10 cellular contexts compared by ENCODE assay signal in genomic region chr20:10357974-10358373, GRCh38.
DNase-seq lines count a peak whose midpoint lies in the region; ATAC-seq and TF ChIP-seq lines count a peak whose summit lies in the region.
"Had no signal": no experiment of that assay in that cellular context is flagged by ENCODE, and none has a peak within 500 bp of the region (broad histone marks: within the 10 kb centered on the region; RNA-seq: fewer than 3 reads in every experiment).

No MANE protein-coding gene starts in this region.

- H3K4me3 ChIP-seq in BE2C (ENCODE audit: low read depth, low read length) = no peak overlapping the region
- no peak overlapping the region for H3K4me3 ChIP-seq in IMR-90 (ENCODE audit: insufficient read depth, low read depth, low read length)
- no peak overlapping the region for H3K4me3 ChIP-seq in WI38 (ENCODE audit: low read depth, low read length)

- POLR2A ChIA-PET in IMR-90 (lab: Charles Lee; ENCODE audit: unreplicated experiment) = no interaction called here
- POLR2A ChIA-PET in GM10248 (lab: Yijun Ruan, JAX) = no interaction called here

- no peaks in the 10 kb centered on the region for H3K9me3 Mint-ChIP-seq in activated T-cell treated with anti-CD3 and anti-CD28 coated beads, Interleukin-2, amount 50 U/mL, for 4 hours

- H3K9me1 ChIP-seq in IMR-90 (ENCODE audit: insufficient read depth, low read length) = no peaks in the 10 kb centered on the region

- H3K36me3 ChIP-seq in BE2C = no peaks in the 10 kb centered on the region
- H3K36me3 ChIP-seq in IMR-90 (ENCODE audit: control insufficient read depth, insufficient read depth, low read length) = no peaks in the 10 kb centered on the region

- no peak overlapping the region for H4K5ac ChIP-seq in IMR-90 (ENCODE audit: low read depth, low read length)

- no peak overlapping the region for H3K4me3 Mint-ChIP-seq in activated T-cell treated with anti-CD3 and anti-CD28 coated beads, Interleukin-2, amount 50 U/mL, for 4 hours

- no peaks in the 10 kb centered on the region for H3K27me3 ChIP-seq in BE2C
- no peaks in the 10 kb centered on the region; the same call in 1 of the 2 replicates for H3K27me3 ChIP-seq in IMR-90 (ENCODE audit: control insufficient read depth, insufficient read depth, low read length)

- no peak overlapping the region for H3K9ac ChIP-seq in IMR-90 (ENCODE audit: low read depth, low read length)

- H3K9me3 ChIP-seq in BE2C = no peaks in the 10 kb centered on the region
- no peaks in the 10 kb centered on the region for H3K9me3 ChIP-seq in IMR-90 (ENCODE audit: control insufficient read depth, insufficient read depth, low read length)

- in situ Hi-C loops in IMR-90 (cut with MboI; ENCODE audit: low sequenced_read_pairs) = no loop called here

- no TSS peak for BruUV-seq in IMR-90 (replicated peaks; lab: Mats Ljungman, UMichigan)

- H4K20me1 ChIP-seq in IMR-90 (ENCODE audit: insufficient read depth, low read length) = no peaks in the 10 kb centered on the region

- no peak overlapping the region for H4K91ac ChIP-seq in IMR-90 (ENCODE audit: insufficient read depth, low read depth, low read length)

- no peak overlapping the region for H3K18ac ChIP-seq in IMR-90 (ENCODE audit: low read depth, low read length)

- H3K36me3 Mint-ChIP-seq in activated T-cell treated with anti-CD3 and anti-CD28 coated beads, Interleukin-2, amount 50 U/mL, for 4 hours (ENCODE audit: insufficient read depth) = no peaks in the 10 kb centered on the region

- DNase-seq in BE2C (no peak), IMR-90 (peak; percentile 17), iris pigment epithelial cell (ENCODE audit: low read depth) (peak; percentile 24), hepatic stellate cell (ENCODE audit: low spot score) (no peak), GM10248 (ENCODE audit: extremely low spot score) (no peak), OCI-M2 (lab: John Stamatoyannopoulos, UW; ENCODE audit: unreplicated experiment) (no peak)
- DNase-seq in activated T-cell treated with anti-CD3 and anti-CD28 coated beads, Interleukin-2, amount 50 U/mL, for 4 hours = no peak
- DNase-seq: NK-92 treated with Interleukin-12 subunit alpha and Interleukin-12 subunit beta, amount 100 ng/mL, for 24 hours had no signal

- no peak overlapping the region for H2BK120ac ChIP-seq in IMR-90 (ENCODE audit: low read depth, low read length)

- H4K8ac ChIP-seq in IMR-90 (ENCODE audit: low read depth in 2 of 2, low read length in 2 of 2) = no peak overlapping the region

- H3K79me1 ChIP-seq in IMR-90 (ENCODE audit: low read depth in 1 of 2, low read length in 2 of 2) = no peaks in the 10 kb centered on the region

- peaks cover 6% of the 10 kb centered on the region; the same call in 1 of the 2 replicates for H3K4me1 ChIP-seq in BE2C
- H3K4me1 ChIP-seq in IMR-90 (ENCODE audit: control insufficient read depth, insufficient read depth, low read length) = peaks cover 4% of the 10 kb centered on the region; the same call in 1 of the 2 replicates

- H3K4ac ChIP-seq in IMR-90 (ENCODE audit: low read depth, low read length) = no peak overlapping the region

- no peak for TF ChIP-seq POLR2A in IMR-90 (IDR thresholded peaks at IDR 0.05; ENCODE audit: low read depth, low read length)

- peak; percentile 68 for TF ChIP-seq RAD21 in IMR-90 (IDR thresholded peaks at IDR 0.05; ENCODE audit: low read length)

- TF ChIP-seq CTCF in BE2C (IDR thresholded peaks at IDR 0.05; ENCODE audit: low read depth, low read length) = peak; percentile 51
- peak; percentile 72 for TF ChIP-seq CTCF in IMR-90 (conservative IDR thresholded peaks at IDR 0.05; ENCODE audit: low read depth, low read length)
- peak; percentile 45; the same call in 1 of the 2 replicates for TF ChIP-seq CTCF in WI38 (IDR thresholded peaks at IDR 0.05; ENCODE audit: low read depth, low read length)
- TF ChIP-seq CTCF in GM10248 (IDR thresholded peaks at IDR 0.05; ENCODE audit: control extremely low read depth, extremely low read depth, low read depth, missing control alignments) = no peak

- no peak overlapping the region for H2BK20ac ChIP-seq in IMR-90 (ENCODE audit: low read depth, low read length)

- CTCF ChIA-PET in IMR-90 (lab: Yijun Ruan, JAX) = interaction anchor here (0.6 to 1.3 kb wide), 7 partner anchors 9 to 1369 kb away, joined by 3 to 4 read pairs (median 3); no protein-coding TSS in a partner anchor
- CTCF ChIA-PET in GM10248 (lab: Yijun Ruan, JAX) = interaction anchor here (0.8 kb wide), 1 partner anchor 11 kb away, joined by 3 read pairs; no protein-coding TSS in a partner anchor

- peak; percentile 76 for ATAC-seq in IMR-90 (ENCODE audit: low read depth)
- ATAC-seq in activated T-cell treated with anti-CD3 and anti-CD28 coated beads, Interleukin-2, amount 50 U/mL, for 4 hours = no peak

- no peak overlapping the region for H2BK5ac ChIP-seq in IMR-90 (ENCODE audit: low read depth, low read length, poor library complexity, severe bottlenecking)

- H3K27me3 Mint-ChIP-seq in activated T-cell treated with anti-CD3 and anti-CD28 coated beads, Interleukin-2, amount 50 U/mL, for 4 hours (ENCODE audit: low read depth) = peaks cover 3% of the 10 kb centered on the region

- intact Hi-C loops in IMR-90 (cut with micrococcal nuclease) = loop anchor here (2.0 to 5.0 kb wide), 3 partner anchors 139 to 379 kb away; partner anchors contain the start of gene SNAP25

- peak overlapping the region; percentile 75; the same call in 1 of the 2 replicates for H2AK5ac ChIP-seq in IMR-90 (ENCODE audit: low read depth, low read length)

- peaks cover 4% of the 10 kb centered on the region for H3K4me1 Mint-ChIP-seq in activated T-cell treated with anti-CD3 and anti-CD28 coated beads, Interleukin-2, amount 50 U/mL, for 4 hours (ENCODE audit: low read depth)

- dilution Hi-C loops in IMR-90 (cut with HindIII; ENCODE audit: low sequenced_read_pairs, unreplicated experiment) = no loop called here

- H2BK15ac ChIP-seq in IMR-90 (ENCODE audit: low read depth, low read length) = no peak overlapping the region

- H2AFZ ChIP-seq in IMR-90 (replicated peaks; ENCODE audit: low read length, poor library complexity) = no peak overlapping the region

- no peak overlapping the region for H3K4me2 ChIP-seq in IMR-90 (ENCODE audit: low read depth, low read length)

- no peak overlapping the region for H3K23ac ChIP-seq in IMR-90 (ENCODE audit: low read depth, low read length)

- H2AK9ac ChIP-seq in IMR-90 (replicated peaks; ENCODE audit: low read depth, low read length, poor library complexity) = no peak overlapping the region

- H3K56ac ChIP-seq in IMR-90 (ENCODE audit: extremely low read depth, insufficient read depth, low read length) = no peak overlapping the region

- H3K14ac ChIP-seq in IMR-90 (replicated peaks; ENCODE audit: low read depth, low read length) = no peak overlapping the region

- no peak overlapping the region for H3K27ac ChIP-seq in IMR-90 (ENCODE audit: insufficient read depth, low read length)
- H3K27ac ChIP-seq: epithelial cell of prostate had no signal

TF ChIP-seq in IMR-90, 13 proteins besides CTCF, POLR2A, EP300 and RAD21:
- TF ChIP-seq ELK1 (IDR thresholded peaks at IDR 0.05; ENCODE audit: borderline replicate concordance, low read depth, low read length) (no peak), SMC3 (IDR thresholded peaks at IDR 0.05; ENCODE audit: low read depth, low read length) (peak; percentile 47; the same call in 1 of the 2 replicates), MXI1 (IDR thresholded peaks at IDR 0.05; ENCODE audit: borderline replicate concordance, low read depth, low read length) (no peak)
TF ChIP-seq in IMR-90: peak in this region for 1.

Comparison
In these comparisons a context has a peak if more than half of its experiments do, and no peak if none do; other contexts are left out.
1. DNase-seq: peak in IMR-90 (single experiment) and iris pigment epithelial cell (single experiment); none in BE2C (single experiment), hepatic stellate cell (single experiment), activated T-cell treated with anti-CD3 and anti-CD28 coated beads, Interleukin-2, amount 50 U/mL, for 4 hours (single experiment), GM10248 (single experiment) and OCI-M2 (single experiment).